In the genomic region with DNA sequence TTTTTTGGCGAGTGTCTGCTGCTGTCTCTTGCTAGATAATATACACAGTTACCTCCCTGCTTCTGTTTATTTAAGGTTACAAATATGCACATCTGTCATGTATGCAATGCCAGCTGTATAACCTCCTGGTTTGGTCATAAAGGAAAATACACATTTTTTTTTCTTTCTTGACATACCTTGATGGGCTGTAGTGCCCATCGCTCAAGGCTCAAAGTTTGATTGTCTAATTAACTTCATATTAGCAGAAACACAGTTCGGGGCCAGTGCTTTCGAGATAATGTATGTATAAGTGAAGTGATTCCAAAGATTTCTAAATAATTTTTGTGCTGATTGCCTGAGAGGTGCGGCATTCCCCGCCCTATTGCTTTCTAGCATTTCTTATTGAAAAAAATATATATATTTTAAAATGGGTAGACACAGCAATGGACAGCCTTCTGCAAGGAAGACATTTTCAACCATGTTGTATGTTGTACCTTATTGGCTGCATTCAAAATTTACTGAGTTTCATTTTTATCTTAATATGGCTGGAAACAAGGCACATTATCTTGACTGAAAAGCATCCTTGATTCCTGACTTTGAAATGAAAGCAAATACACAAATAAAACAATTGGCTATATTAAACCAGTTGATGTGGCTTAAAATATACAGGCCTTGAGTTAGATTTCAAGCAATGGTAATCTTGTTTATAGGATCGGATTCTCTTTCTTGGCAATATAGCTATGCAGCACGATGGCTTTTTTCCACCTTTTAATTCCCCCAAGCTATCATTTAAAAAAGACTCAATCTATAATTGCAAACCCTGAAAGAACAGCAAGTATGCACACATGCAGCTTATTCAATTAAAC, we compare ENCODE assay signal across 9 cellular contexts.
DNase-seq lines count a peak whose midpoint lies in the region; ATAC-seq and TF ChIP-seq lines count a peak whose summit lies in the region.
"Had no signal": no experiment of that assay in that cellular context is flagged by ENCODE, and none has a peak within 500 bp of the region (broad histone marks: within the 10 kb centered on the region; RNA-seq: fewer than 3 reads in every experiment).

No MANE protein-coding gene starts in this region.

- peaks cover 54% of the 10 kb centered on the region for H3K4me1 ChIP-seq in OCI-LY1 (ENCODE audit: insufficient read depth, low read length, severe bottlenecking)

- no peaks in the 10 kb centered on the region for H3K9me2 ChIP-seq in OCI-LY1 (ENCODE audit: low read depth, low read length)

- DNase-seq in activated CD4-positive, alpha-beta T cell treated with anti-CD3 and anti-CD28 coated beads for 36 hours: no peak
- DNase-seq in activated CD4-positive, alpha-beta T cell treated with anti-CD3 and anti-CD28 coated beads for 4 hours: no peak
- no peak for DNase-seq in dorsolateral prefrontal cortex
- no peak for DNase-seq in stimulated activated effector memory CD8-positive, alpha-beta T cell treated with anti-CD3 and anti-CD28 coated beads, Interleukin-12 subunit alpha, Interleukin-12 subunit beta, amount 100 ng/mL, for 72 hours (ENCODE audit: low spot score in 2 of 2)
- DNase-seq in SIG-M5 treated with dmso at 0.1 percent for 504 hours (lab: John Stamatoyannopoulos, UW; ENCODE audit: unreplicated experiment): no peak
- DNase-seq in cerebellum (ENCODE audit: low spot score): no peak
- no peak for DNase-seq in dermis blood vessel endothelial cell

- CTCF ChIA-PET in activated CD4-positive, alpha-beta T cell treated with anti-CD3 and anti-CD28 coated beads for 36 hours (lab: Charles Lee): interaction anchor here (1.5 kb wide), 2 partner anchors 13 to 896 kb away, joined by 4 to 6 read pairs; no protein-coding TSS in a partner anchor

- H3K36me3 ChIP-seq in OCI-LY1 (ENCODE audit: insufficient read depth, low read length): peaks cover 4% of the 10 kb centered on the region; the same call in 1 of the 2 replicates
- H3K36me3 ChIP-seq: suprapubic skin had no signal

- H3K9ac ChIP-seq in OCI-LY1 (ENCODE audit: low read length): peak overlapping the region; percentile 87

- no peak overlapping the region for H2AFZ ChIP-seq in OCI-LY1 (ENCODE audit: low read length)

- no peaks in the 10 kb centered on the region for H3K9me3 Mint-ChIP-seq in activated CD4-positive, alpha-beta T cell treated with anti-CD3 and anti-CD28 coated beads for 36 hours (ENCODE audit: low read depth)
- H3K9me3 Mint-ChIP-seq in stimulated activated effector memory CD8-positive, alpha-beta T cell treated with anti-CD3 and anti-CD28 coated beads, Interleukin-12 subunit alpha, Interleukin-12 subunit beta, amount 100 ng/mL, for 72 hours: no peaks in the 10 kb centered on the region

- H3K27me3 ChIP-seq in OCI-LY1 (ENCODE audit: insufficient read depth, low read length) (no peaks in the 10 kb centered on the region), dorsolateral prefrontal cortex (peaks cover 0 to 39% (median 0%) of the 10 kb centered on the region in 45 donors)

- peak overlapping the region; percentile 98 for H3K27ac ChIP-seq in OCI-LY1 (ENCODE audit: low read depth, low read length, poor library complexity, severe bottlenecking)
- peak overlapping the region; percentile 91 to 100 (median 99) for H3K27ac ChIP-seq in dorsolateral prefrontal cortex
- H3K27ac ChIP-seq: suprapubic skin had no signal

- H3K4me1 Mint-ChIP-seq in activated CD4-positive, alpha-beta T cell treated with anti-CD3 and anti-CD28 coated beads for 36 hours: peaks cover 30% of the 10 kb centered on the region
- peaks cover 37% of the 10 kb centered on the region for H3K4me1 Mint-ChIP-seq in stimulated activated effector memory CD8-positive, alpha-beta T cell treated with anti-CD3 and anti-CD28 coated beads, Interleukin-12 subunit alpha, Interleukin-12 subunit beta, amount 100 ng/mL, for 72 hours

- peaks cover 10% of the 10 kb centered on the region for H3K79me2 ChIP-seq in OCI-LY1 (ENCODE audit: insufficient read depth, low read length)

- intact Hi-C loops in activated CD4-positive, alpha-beta T cell treated with anti-CD3 and anti-CD28 coated beads for 36 hours (cut with DNase I, micrococcal nuclease): loop anchor here in 1 of 2 experiments (5.0 kb wide), 1 partner anchor 535 kb away; no protein-coding TSS in a partner anchor
- intact Hi-C loops in dorsolateral prefrontal cortex (cut with DNase I): loop anchor here (5.0 to 10.0 kb wide), 3 partner anchors 285 to 780 kb away; partner anchors contain the start of gene TMEM161B (in 1 of the 2)

- peaks cover 75% of the 10 kb centered on the region for H3K27me3 Mint-ChIP-seq in activated CD4-positive, alpha-beta T cell treated with anti-CD3 and anti-CD28 coated beads for 36 hours

- peak overlapping the region; percentile 91 for H3K4me2 ChIP-seq in OCI-LY1 (ENCODE audit: low read length)

- H3K4me3 ChIP-seq in OCI-LY1 (ENCODE audit: low read depth, low read length, poor library complexity, severe bottlenecking) (peak overlapping the region; percentile 83), dorsolateral prefrontal cortex (peak overlapping the region; percentile 53 to 93 (median 80))

- peak overlapping the region; percentile 65 for H3K4me3 Mint-ChIP-seq in activated CD4-positive, alpha-beta T cell treated with anti-CD3 and anti-CD28 coated beads for 36 hours
- H3K4me3 Mint-ChIP-seq in stimulated activated effector memory CD8-positive, alpha-beta T cell treated with anti-CD3 and anti-CD28 coated beads, Interleukin-12 subunit alpha, Interleukin-12 subunit beta, amount 100 ng/mL, for 72 hours: peak overlapping the region; percentile 64

- no peaks in the 10 kb centered on the region for H4K20me1 ChIP-seq in OCI-LY1 (ENCODE audit: insufficient read depth, low read length)

- H3K36me3 Mint-ChIP-seq in activated CD4-positive, alpha-beta T cell treated with anti-CD3 and anti-CD28 coated beads for 36 hours (ENCODE audit: low read depth): peaks cover 10% of the 10 kb centered on the region
- peaks cover 18% of the 10 kb centered on the region for H3K36me3 Mint-ChIP-seq in stimulated activated effector memory CD8-positive, alpha-beta T cell treated with anti-CD3 and anti-CD28 coated beads, Interleukin-12 subunit alpha, Interleukin-12 subunit beta, amount 100 ng/mL, for 72 hours

- H3K27ac Mint-ChIP-seq in activated CD4-positive, alpha-beta T cell treated with anti-CD3 and anti-CD28 coated beads for 36 hours: no peak overlapping the region
- H3K27ac Mint-ChIP-seq in stimulated activated effector memory CD8-positive, alpha-beta T cell treated with anti-CD3 and anti-CD28 coated beads, Interleukin-12 subunit alpha, Interleukin-12 subunit beta, amount 100 ng/mL, for 72 hours: no peak overlapping the region

- no peak for ATAC-seq in activated CD4-positive, alpha-beta T cell treated with anti-CD3 and anti-CD28 coated beads for 36 hours
- no peak for ATAC-seq in stimulated activated effector memory CD8-positive, alpha-beta T cell treated with anti-CD3 and anti-CD28 coated beads, Interleukin-12 subunit alpha, Interleukin-12 subunit beta, amount 100 ng/mL, for 72 hours

- TF ChIP-seq CTCF in OCI-LY1 (IDR thresholded peaks at IDR 0.05; ENCODE audit: low read length) (no peak), dorsolateral prefrontal cortex (IDR thresholded peaks at IDR 0.05 in 54 of 56, conservative IDR thresholded peaks at IDR 0.05 in 2 of 56; ENCODE audit: low read depth in 1 of 56, partially characterized antibody in 56 of 56) (no peak)

- POLR2A ChIA-PET in activated CD4-positive, alpha-beta T cell treated with anti-CD3 and anti-CD28 coated beads for 36 hours (lab: Charles Lee): no interaction called here

- no peaks in the 10 kb centered on the region for H3K9me3 ChIP-seq in OCI-LY1 (ENCODE audit: low read length)
- H3K9me3 ChIP-seq: suprapubic skin had no signal

- H3F3A ChIP-seq in OCI-LY1 (ENCODE audit: insufficient read depth, low read length): no peaks in the 10 kb centered on the region; the same call in 1 of the 2 replicates
